ENCODE assay signal across 8 cellular contexts in genomic region chr1:147892731-147893214, GRCh38. TPM values are rescaled to one million over a fixed set of nuclear protein-coding genes. Genes with fewer than 3 reads are reported as not detected.
DNase-seq lines count a peak whose midpoint lies in the region; ATAC-seq, FAIRE-seq and TF ChIP-seq lines count a peak whose summit lies in the region.

No MANE protein-coding gene starts in this region.

- peaks cover 11% of the 10 kb centered on the region for H3K27me3 Mint-ChIP-seq in stimulated activated memory B cell treated with anti-CD40 and anti-IgM and Interleukin-4, amounts not matched to agents 10 μg/mL and 1 μg/mL and 100 μg/mL, for 72 hours

- POLR2A ChIA-PET in BJ (lab: Charles Lee) = no interaction called here

- no peaks in the 10 kb centered on the region for H3K36me3 ChIP-seq in BJ (ENCODE audit: control insufficient read depth, insufficient read depth, low read length)

- TF ChIP-seq CTCF in BJ (IDR thresholded peaks at IDR 0.05; ENCODE audit: insufficient read depth, low read depth, low read length) = peak; percentile 96

- H3K36me3 Mint-ChIP-seq in stimulated activated memory B cell treated with anti-CD40 and anti-IgM and Interleukin-4, amounts not matched to agents 10 μg/mL and 1 μg/mL and 100 μg/mL, for 72 hours = no peaks in the 10 kb centered on the region

- H3K27me3 ChIP-seq in BJ (ENCODE audit: control insufficient read depth, insufficient read depth, low read length) = no peaks in the 10 kb centered on the region

- H3K4me1 Mint-ChIP-seq in stimulated activated memory B cell treated with anti-CD40 and anti-IgM and Interleukin-4, amounts not matched to agents 10 μg/mL and 1 μg/mL and 100 μg/mL, for 72 hours = peaks cover 8% of the 10 kb centered on the region

- CTCF ChIA-PET in BJ (lab: Yijun Ruan, JAX) = interaction anchor here (0.6 to 3.1 kb wide), 29 partner anchors 8 to 412 kb away, joined by 3 to 34 read pairs (median 5); partner anchors contain the start of gene GJA8

- H3K4me3 ChIP-seq in BJ (ENCODE audit: low read depth, low read length) = no peak overlapping the region

- ATAC-seq in stimulated activated memory B cell treated with anti-CD40 and anti-IgM and Interleukin-4, amounts not matched to agents 10 μg/mL and 1 μg/mL and 100 μg/mL, for 72 hours = no peak
- no peak for ATAC-seq in HG03460 (IDR thresholded peaks at IDR 0.05; ENCODE audit: unreplicated experiment)

- H3K4me3 Mint-ChIP-seq in stimulated activated memory B cell treated with anti-CD40 and anti-IgM and Interleukin-4, amounts not matched to agents 10 μg/mL and 1 μg/mL and 100 μg/mL, for 72 hours = no peak overlapping the region

- no peak overlapping the region for H3K27ac Mint-ChIP-seq in stimulated activated memory B cell treated with anti-CD40 and anti-IgM and Interleukin-4, amounts not matched to agents 10 μg/mL and 1 μg/mL and 100 μg/mL, for 72 hours

- FAIRE-seq in GM12891 (lab: Jason Lieb, UNC) = peak; percentile 82

- no peak for TF ChIP-seq POLR2A in GM12891 (IDR thresholded peaks at IDR 0.05; ENCODE audit: low read depth, low read length)

- DNase-seq in BJ (ENCODE audit: low read depth) (no peak), GM12891 (ENCODE audit: insufficient read length, low spot score) (no peak), NCI-H2196 treated with DMSO at 0.1 percent for 48 hours (lab: John Stamatoyannopoulos, UW; ENCODE audit: unreplicated experiment) (peak; percentile 18), germinal center (ENCODE audit: low spot score) (peak; percentile 53), pons (ENCODE audit: low spot score) (peak; percentile 66)
- peak; percentile 30 for DNase-seq in activated CD4-positive, alpha-beta T cell treated with anti-CD3 and anti-CD28 coated beads, Interleukin-2, amount 50 U/mL, for 1 hour

- no peaks in the 10 kb centered on the region for H3K9me3 Mint-ChIP-seq in stimulated activated memory B cell treated with anti-CD40 and anti-IgM and Interleukin-4, amounts not matched to agents 10 μg/mL and 1 μg/mL and 100 μg/mL, for 72 hours

TF ChIP-seq in GM12891, 5 proteins besides CTCF, POLR2A, EP300 and RAD21:
- TF ChIP-seq PAX5 (IDR thresholded peaks at IDR 0.05; ENCODE audit: insufficient read depth, low read length, severe bottlenecking) (no peak), TAF1 (IDR thresholded peaks at IDR 0.05; ENCODE audit: low read depth, low read length) (no peak), POU2F2 (IDR thresholded peaks at IDR 0.05; ENCODE audit: low read depth, low read length) (no peak), SPI1 (IDR thresholded peaks at IDR 0.05; ENCODE audit: low read depth, low read length) (no peak), POLR2AphosphoS5 (IDR thresholded peaks at IDR 0.05; ENCODE audit: low read depth, low read length) (no peak)

RNA-seq across cellular contexts. Expression of gene GJA8, which starts 9.8 kb away (rescaled TPM):
- not detected in 2 replicates for polyA plus RNA-seq in BJ (2011; rRNA removed)
- not detected in 2 replicates for polyA minus RNA-seq in BJ (2011; rRNA and poly(A)+ RNA removed)
- not detected for polyA plus RNA-seq in GM12891 (2012; ENCODE audit: low read depth, missing spikeins)

RNA-seq across cellular contexts. Expression of gene GPR89B, which starts 35.4 kb away (rescaled TPM):
- polyA plus RNA-seq in BJ (2011; rRNA removed) = 6.1 and 18.0 TPM in 2 replicates
- 8.9 and 10.5 TPM in 2 replicates for polyA minus RNA-seq in BJ (2011; rRNA and poly(A)+ RNA removed)
- 9.4 TPM for polyA plus RNA-seq in GM12891 (2012; ENCODE audit: low read depth, missing spikeins)

Comparison
In these comparisons a context has a peak if more than half of its experiments do, and no peak if none do; other contexts are left out.
1. DNase-seq: peak in NCI-H2196 treated with DMSO at 0.1 percent for 48 hours (single experiment), activated CD4-positive, alpha-beta T cell treated with anti-CD3 and anti-CD28 coated beads, Interleukin-2, amount 50 U/mL, for 1 hour (single experiment), germinal center (single experiment) and pons (single experiment); none in BJ (single experiment) and GM12891 (single experiment).